In the genomic region with DNA sequence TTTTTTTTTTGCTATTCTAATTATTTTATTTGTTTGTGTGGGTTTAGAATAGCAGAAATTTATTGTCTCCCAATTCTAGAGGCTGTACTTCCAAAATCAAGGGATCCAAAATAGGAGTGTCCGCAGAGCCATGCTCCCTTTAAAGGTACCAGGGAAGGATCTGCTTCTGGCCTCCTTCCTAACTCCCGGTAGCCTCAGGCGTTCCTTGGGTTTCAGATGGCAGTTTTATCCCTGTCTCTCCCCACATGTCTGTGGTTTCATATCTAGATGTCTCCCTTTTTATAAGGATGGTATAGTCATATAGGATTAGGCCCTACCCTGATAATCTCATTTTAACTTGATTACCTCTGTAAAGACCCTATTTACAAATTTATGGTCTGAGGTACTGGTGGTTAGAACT, we compare ENCODE assay signal across 26 cellular contexts.
"Had no signal": no experiment of that assay in that cellular context is flagged by ENCODE, and none has a peak within 500 bp of the region (broad histone marks: within the 10 kb centered on the region; RNA-seq: fewer than 3 reads in every experiment).

No MANE protein-coding gene starts in this region.

- H3K27ac ChIP-seq: foreskin keratinocyte, hepatocyte, neural progenitor cell, suprapubic skin, uterus had no signal

- H3K4me3 ChIP-seq: hepatocyte, lung, neural progenitor cell, suprapubic skin, transverse colon, uterus had no signal

- H3K36me3 Mint-ChIP-seq: naive thymus-derived CD4-positive, alpha-beta T cell had no signal

- H3K4me3 Mint-ChIP-seq: activated B cell treated with CpG ODN at 0.5 μM for 24 hours; activated T-cell treated with anti-CD3 and anti-CD28 coated beads, Interleukin-2, amount 50 U/mL, for 72 hours; brain; immature natural killer cell; naive thymus-derived CD4-positive, alpha-beta T cell; neural progenitor cell; stimulated activated effector memory CD8-positive, alpha-beta T cell treated with anti-CD3 and anti-CD28 coated beads, Interleukin-12 subunit alpha, Interleukin-12 subunit beta, amount 100 ng/mL, for 72 hours; stimulated activated naive CD8-positive, alpha-beta T cell treated with anti-CD3 and anti-CD28 coated beads, Interleukin-15, amount 100 ng/mL, for 72 hours; T-helper 17 cell had no signal

- H3K9me3 Mint-ChIP-seq: activated B cell treated with CpG ODN at 0.5 μM for 24 hours; activated T-cell treated with anti-CD3 and anti-CD28 coated beads, Interleukin-2, amount 50 U/mL, for 72 hours; brain; immature natural killer cell; neural progenitor cell; stimulated activated effector memory CD8-positive, alpha-beta T cell treated with anti-CD3 and anti-CD28 coated beads, Interleukin-12 subunit alpha, Interleukin-12 subunit beta, amount 100 ng/mL, for 72 hours; stimulated activated naive CD8-positive, alpha-beta T cell treated with anti-CD3 and anti-CD28 coated beads, Interleukin-15, amount 100 ng/mL, for 72 hours had no signal

- DNase-seq: activated B cell treated with CpG ODN at 0.5 μM for 24 hours; activated CD4-positive, alpha-beta T cell treated with anti-CD3 and anti-CD28 coated beads for 4 hours; activated CD4-positive, alpha-beta T cell treated with anti-CD3 and anti-CD28 coated beads, Interleukin-2, amount 50 U/mL, for 48 hours; activated effector memory CD4-positive, alpha-beta T cell treated with anti-CD3 and anti-CD28 coated beads, Interleukin-2, amount 50 U/mL, for 16 hours; activated naive CD4-positive, alpha-beta T cell treated with anti-CD3 and anti-CD28 coated beads, Interleukin-2, amount 50 U/mL, for 16 hours; activated T-cell treated with anti-CD3 and anti-CD28 coated beads, Interleukin-2, amount 50 U/mL, for 72 hours; aorta; dermis blood vessel endothelial cell; effector CD8-positive, alpha-beta T cell; erythroblast; foreskin keratinocyte; immature natural killer cell; naive thymus-derived CD4-positive, alpha-beta T cell; stimulated activated CD4-positive, alpha-beta T cell treated with anti-CD3 and anti-CD28 coated beads, Interleukin-12 subunit alpha, Interleukin-12 subunit beta, amount 100 ng/mL, for 4 hours; stimulated activated CD4-positive, alpha-beta T cell treated with anti-CD3 and anti-CD28 coated beads, Interleukin-1b, Interleukin-23, amount 100 ng/mL, for 48 hours; stimulated activated naive CD8-positive, alpha-beta T cell treated with anti-CD3 and anti-CD28 coated beads, Interleukin-15, amount 100 ng/mL, for 72 hours; T-helper 17 cell; transverse colon; uterus had no signal

- H3K27me3 Mint-ChIP-seq: activated B cell treated with CpG ODN at 0.5 μM for 24 hours; naive thymus-derived CD4-positive, alpha-beta T cell; stimulated activated naive CD8-positive, alpha-beta T cell treated with anti-CD3 and anti-CD28 coated beads, Interleukin-15, amount 100 ng/mL, for 72 hours; T-helper 17 cell had no signal

- H3K27ac Mint-ChIP-seq: activated B cell treated with CpG ODN at 0.5 μM for 24 hours; activated T-cell treated with anti-CD3 and anti-CD28 coated beads, Interleukin-2, amount 50 U/mL, for 72 hours; brain; immature natural killer cell; naive thymus-derived CD4-positive, alpha-beta T cell; neural progenitor cell; stimulated activated effector memory CD8-positive, alpha-beta T cell treated with anti-CD3 and anti-CD28 coated beads, Interleukin-12 subunit alpha, Interleukin-12 subunit beta, amount 100 ng/mL, for 72 hours; stimulated activated naive CD8-positive, alpha-beta T cell treated with anti-CD3 and anti-CD28 coated beads, Interleukin-15, amount 100 ng/mL, for 72 hours; T-helper 17 cell had no signal

- ATAC-seq: activated T-cell treated with anti-CD3 and anti-CD28 coated beads, Interleukin-2, amount 50 U/mL, for 72 hours; foreskin keratinocyte; left lobe of liver; naive thymus-derived CD4-positive, alpha-beta T cell; stimulated activated effector memory CD8-positive, alpha-beta T cell treated with anti-CD3 and anti-CD28 coated beads, Interleukin-12 subunit alpha, Interleukin-12 subunit beta, amount 100 ng/mL, for 72 hours; stimulated activated naive CD8-positive, alpha-beta T cell treated with anti-CD3 and anti-CD28 coated beads, Interleukin-15, amount 100 ng/mL, for 72 hours; T-helper 17 cell had no signal

- H3K4me1 ChIP-seq: foreskin keratinocyte, suprapubic skin had no signal

- H3K4me1 Mint-ChIP-seq: immature natural killer cell; stimulated activated naive CD8-positive, alpha-beta T cell treated with anti-CD3 and anti-CD28 coated beads, Interleukin-15, amount 100 ng/mL, for 72 hours had no signal

- H3K9me3 ChIP-seq: suprapubic skin, transverse colon, uterus had no signal

- H3K27me3 ChIP-seq: foreskin keratinocyte, hepatocyte, neural progenitor cell, suprapubic skin, transverse colon, uterus had no signal

- H3K36me3 ChIP-seq: neural progenitor cell, suprapubic skin, transverse colon, uterus had no signal
